ENCODE assay signal across 9 cellular contexts in the genomic region with DNA sequence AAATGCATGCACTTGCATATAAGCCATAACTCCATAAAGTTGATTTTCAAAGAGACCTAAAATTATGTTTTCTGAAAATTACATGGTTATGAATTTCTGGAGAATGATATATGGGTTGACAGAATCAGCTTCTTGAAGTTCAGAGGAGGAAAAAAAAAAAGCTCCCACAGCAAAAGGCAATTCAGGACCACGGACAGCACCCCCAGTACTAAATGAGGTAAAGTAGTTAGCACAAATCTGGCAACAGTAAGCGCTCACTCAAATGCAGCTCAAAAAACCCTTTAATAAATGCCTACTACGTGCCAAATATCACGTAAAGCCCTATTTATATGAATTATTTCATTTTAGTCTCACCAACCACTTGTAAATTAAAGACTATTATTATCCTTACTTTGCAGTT.
DNase-seq lines count a peak whose midpoint lies in the region; ATAC-seq, FAIRE-seq and TF ChIP-seq lines count a peak whose summit lies in the region.
"Had no signal": no experiment of that assay in that cellular context is flagged by ENCODE, and none has a peak within 500 bp of the region (broad histone marks: within the 10 kb centered on the region; RNA-seq: fewer than 3 reads in every experiment).

No MANE protein-coding gene starts in this region.

- H3K27ac Mint-ChIP-seq in neural progenitor cell = no peak overlapping the region

- WGBS in gastroesophageal sphincter (ENCODE audit: low coverage in 1 of 2), 2 donors = 1 to 9% methylated on average over 4 of the region's 4 CpGs

- H3K27me3 ChIP-seq in bronchial epithelial cell (ENCODE audit: control insufficient read depth, insufficient read depth, low read length) (no peaks in the 10 kb centered on the region), neural progenitor cell (no peaks in the 10 kb centered on the region), gastroesophageal sphincter (peaks cover 10% of the 10 kb centered on the region)
- H3K27me3 ChIP-seq: dorsolateral prefrontal cortex had no signal

- no peak for TF ChIP-seq EP300 in gastroesophageal sphincter (IDR thresholded peaks at IDR 0.05)

- H3K4me3 ChIP-seq in bronchial epithelial cell (ENCODE audit: low read depth, low read length) (no peak overlapping the region), neural progenitor cell (no peak overlapping the region), gastroesophageal sphincter (no peak overlapping the region)

- peaks cover 13% of the 10 kb centered on the region for H3F3A ChIP-seq in neural progenitor cell (ENCODE audit: low read depth)

- H3K27me3 Mint-ChIP-seq in neural progenitor cell (ENCODE audit: insufficient read depth, low read depth) = peaks cover 2% of the 10 kb centered on the region

- TF ChIP-seq CTCF in bronchial epithelial cell (IDR thresholded peaks at IDR 0.05; ENCODE audit: insufficient read depth, low read length, severe bottlenecking) (no peak), neural progenitor cell (IDR thresholded peaks at IDR 0.05) (no peak), omental fat pad (IDR thresholded peaks at IDR 0.05) (no peak), gastroesophageal sphincter (IDR thresholded peaks at IDR 0.05) (no peak)

- H3K27ac ChIP-seq in neural progenitor cell (no peak overlapping the region), gastroesophageal sphincter (no peak overlapping the region)

- H2AFZ ChIP-seq in neural progenitor cell (replicated peaks) = no peak overlapping the region

- H3K4me2 ChIP-seq in neural progenitor cell = no peak overlapping the region

- ATAC-seq in omental fat pad (ENCODE audit: low FRiP score) (no peak), gastroesophageal sphincter (no peak), GM18519 (IDR thresholded peaks at IDR 0.05; ENCODE audit: low FRiP score, unreplicated experiment) (no peak)

- no peak overlapping the region for H3K4me3 Mint-ChIP-seq in neural progenitor cell

- no peaks in the 10 kb centered on the region for H3K36me3 Mint-ChIP-seq in neural progenitor cell

- no peak for FAIRE-seq in bronchial epithelial cell (lab: Jason Lieb, UNC)

- H3K9me3 ChIP-seq in neural progenitor cell (ENCODE audit: low read depth) = no peaks in the 10 kb centered on the region
- H3K9me3 ChIP-seq in gastroesophageal sphincter = peaks cover 0 to 9% (median 0%) of the 10 kb centered on the region in 3 donors

- H3K36me3 ChIP-seq in bronchial epithelial cell (ENCODE audit: control insufficient read depth, insufficient read depth, low read length) = no peaks in the 10 kb centered on the region
- H3K36me3 ChIP-seq in neural progenitor cell = no peaks in the 10 kb centered on the region
- H3K36me3 ChIP-seq in gastroesophageal sphincter = no peaks in the 10 kb centered on the region

- H3K4me1 ChIP-seq in neural progenitor cell (peaks cover 11% of the 10 kb centered on the region), gastroesophageal sphincter (no peaks in the 10 kb centered on the region)

- TF ChIP-seq POLR2A in gastroesophageal sphincter (IDR thresholded peaks at IDR 0.05) = no peak

- no peaks in the 10 kb centered on the region for H3K79me2 ChIP-seq in neural progenitor cell (ENCODE audit: low read depth)

- DNase-seq in GM04504 (ENCODE audit: low read depth) (peak; percentile 10), MV-4-11 (lab: John Stamatoyannopoulos, UW) (peak; percentile 21), bronchial epithelial cell (ENCODE audit: low read depth) (peak; percentile 5), neural progenitor cell (ENCODE audit: low spot score) (peak; percentile 90), NCI-H1092 (lab: John Stamatoyannopoulos, UW) (no peak), omental fat pad (ENCODE audit: low spot score) (no peak)
- DNase-seq: dorsolateral prefrontal cortex had no signal

- H3K9ac ChIP-seq in neural progenitor cell = no peak overlapping the region

- H3K9me3 Mint-ChIP-seq in neural progenitor cell = no peaks in the 10 kb centered on the region

- peaks cover 6% of the 10 kb centered on the region for H3K4me1 Mint-ChIP-seq in neural progenitor cell

- peaks cover 7% of the 10 kb centered on the region for H4K20me1 ChIP-seq in neural progenitor cell (ENCODE audit: low read depth)

Comparison
In these comparisons a context has a peak if more than half of its experiments do, and no peak if none do; other contexts are left out.
1. DNase-seq: peak in GM04504 (single experiment), MV-4-11 (single experiment), bronchial epithelial cell (single experiment) and neural progenitor cell (single experiment); none in NCI-H1092 (single experiment) and omental fat pad (single experiment).